ENCODE assay signal across 2 cellular contexts in the genomic region with DNA sequence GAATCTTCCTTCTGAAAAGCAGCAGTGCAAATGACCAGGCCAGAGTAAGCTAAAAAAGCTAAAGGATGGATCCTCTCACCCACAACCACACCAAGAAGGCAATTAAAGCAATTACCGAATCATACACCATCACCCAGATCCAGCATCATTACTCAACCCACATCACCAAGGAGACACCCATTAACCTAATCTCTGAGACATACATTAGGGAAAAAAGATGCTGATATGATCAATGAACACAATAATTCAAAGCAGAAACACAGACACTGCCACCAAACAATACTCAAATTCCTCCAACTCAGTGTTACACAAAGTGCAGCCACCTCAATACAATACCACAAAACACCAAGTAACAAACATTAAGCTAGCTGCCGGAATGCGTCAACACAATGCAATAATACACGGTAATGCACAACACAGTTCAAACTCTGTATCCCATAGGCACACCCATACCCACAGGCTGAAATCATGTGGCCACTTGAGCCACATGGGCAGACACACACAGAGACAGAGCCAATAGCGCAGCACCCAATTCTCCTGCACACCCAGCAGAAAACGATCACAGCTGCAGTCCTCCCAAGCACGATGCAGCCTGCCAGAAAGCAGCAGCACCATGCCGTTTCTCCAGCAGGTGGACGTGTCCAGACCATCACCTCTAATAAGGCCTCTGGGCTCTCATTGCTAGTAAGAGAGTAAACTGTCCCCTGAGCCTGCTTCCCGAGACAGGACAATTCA.
A peak's percentile ranks its signal among the peaks of the same experiment; 100 is the strongest.
TF ChIP-seq lines count a peak whose summit lies in the region.

No MANE protein-coding gene starts in this region.

TF ChIP-seq in HCT116, 20 proteins besides CTCF, POLR2A, EP300 and RAD21:
- TF ChIP-seq SP1 (IDR thresholded peaks at IDR 0.05; ENCODE audit: low read depth), result no peak
- no peak for TF ChIP-seq FOSL1 (IDR thresholded peaks at IDR 0.05; ENCODE audit: low read depth)
- TF ChIP-seq YY1 (IDR thresholded peaks at IDR 0.05; ENCODE audit: extremely low read depth, insufficient replicate concordance, low read depth, low read length), result no peak
- no peak for TF ChIP-seq JUND (IDR thresholded peaks at IDR 0.05)
- TF ChIP-seq, protein P1, sequence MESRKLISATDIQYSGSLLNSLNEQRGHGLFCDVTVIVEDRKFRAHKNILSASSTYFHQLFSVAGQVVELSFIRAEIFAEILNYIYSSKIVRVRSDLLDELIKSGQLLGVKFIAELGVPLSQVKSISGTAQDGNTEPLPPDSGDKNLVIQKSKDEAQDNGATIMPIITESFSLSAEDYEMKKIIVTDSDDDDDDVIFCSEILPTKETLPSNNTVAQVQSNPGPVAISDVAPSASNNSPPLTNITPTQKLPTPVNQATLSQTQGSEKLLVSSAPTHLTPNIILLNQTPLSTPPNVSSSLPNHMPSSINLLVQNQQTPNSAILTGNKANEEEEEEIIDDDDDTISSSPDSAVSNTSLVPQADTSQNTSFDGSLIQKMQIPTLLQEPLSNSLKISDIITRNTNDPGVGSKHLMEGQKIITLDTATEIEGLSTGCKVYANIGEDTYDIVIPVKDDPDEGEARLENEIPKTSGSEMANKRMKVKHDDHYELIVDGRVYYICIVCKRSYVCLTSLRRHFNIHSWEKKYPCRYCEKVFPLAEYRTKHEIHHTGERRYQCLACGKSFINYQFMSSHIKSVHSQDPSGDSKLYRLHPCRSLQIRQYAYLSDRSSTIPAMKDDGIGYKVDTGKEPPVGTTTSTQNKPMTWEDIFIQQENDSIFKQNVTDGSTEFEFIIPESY (IDR thresholded peaks at IDR 0.05; ENCODE audit: extremely low read depth, insufficient replicate concordance, low read length), result no peak

TF ChIP-seq in WTC11, 78 proteins besides CTCF, POLR2A, EP300 and RAD21:
- TF ChIP-seq ATF2 (CRISPR knock-in tag; IDR thresholded peaks at IDR 0.05; ENCODE audit: borderline replicate concordance, low read depth) (no peak), ZNF121 (CRISPR knock-in tag; IDR thresholded peaks at IDR 0.05) (0 out of 2 replicates have a peak, but pooled peaks have one; percentile 13), KAT7 (CRISPR knock-in tag; IDR thresholded peaks at IDR 0.05; ENCODE audit: borderline replicate concordance) (no peak)
TF ChIP-seq in WTC11: peak in this region for 1.
